6 cellular contexts compared by ENCODE assay signal in the genomic region with DNA sequence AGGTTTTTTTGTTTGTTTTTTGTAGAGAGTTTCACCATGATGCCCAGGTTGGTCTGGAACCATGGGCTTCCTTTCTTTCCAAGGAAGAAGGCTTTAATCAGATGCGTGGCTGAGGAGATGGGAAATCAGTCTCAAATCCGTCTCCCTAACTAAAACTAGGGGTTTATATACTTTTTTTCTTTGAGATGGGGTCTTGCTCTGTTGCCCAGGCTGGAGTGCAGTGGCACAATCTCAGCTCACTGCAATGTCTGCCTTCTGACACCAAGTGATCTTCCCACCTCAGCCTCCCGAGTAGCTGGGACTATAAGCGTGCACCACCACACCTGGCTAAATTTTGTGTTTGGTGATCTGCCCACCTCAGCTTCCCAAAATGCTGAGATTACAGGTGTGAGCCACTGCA. TPM values are rescaled to one million over a fixed set of nuclear protein-coding genes. Genes with fewer than 3 reads are reported as not detected.
"Had no signal": no experiment of that assay in that cellular context is flagged by ENCODE, and none has a peak within 500 bp of the region (broad histone marks: within the 10 kb centered on the region; RNA-seq: fewer than 3 reads in every experiment).

No MANE protein-coding gene starts in this region.

RNA-seq across cellular contexts. Expression of gene C5AR2, which starts 52.6 kb away (rescaled TPM):
- total RNA-seq: PC-3, PC-9, SJCRH30, SJSA1, SK-MEL-5 had no signal
- polyA plus RNA-seq: SK-N-SH had no signal
